In genomic region chr2:33273479-33273878, GRCh38 we compare ENCODE assay signal across 35 cellular contexts.
"Had no signal": no experiment of that assay in that cellular context is flagged by ENCODE, and none has a peak within 500 bp of the region (broad histone marks: within the 10 kb centered on the region; RNA-seq: fewer than 3 reads in every experiment).

No MANE protein-coding gene starts in this region.

- H3K27ac Mint-ChIP-seq: activated B cell treated with CpG ODN at 0.5 μM for 24 hours; activated CD4-positive, alpha-beta memory T cell treated with anti-CD3 and anti-CD28 coated beads for 36 hours; activated naive CD4-positive, alpha-beta T cell treated with anti-CD3 and anti-CD28 coated beads, Interleukin-2, amount 10 ng/mL, durations not matched to agents 7 days and 5 days; activated naive CD8-positive, alpha-beta T cell; activated naive CD8-positive, alpha-beta T cell treated with anti-CD3 and anti-CD28 coated beads, Interleukin-2, amount 50 U/mL, for 24 hours; IgD-negative memory B cell; T-cell had no signal

- ATAC-seq: activated naive CD8-positive, alpha-beta T cell treated with anti-CD3 and anti-CD28 coated beads, Interleukin-2, amount 50 U/mL, for 24 hours; Right ventricle myocardium inferior; SK-N-SH treated with all-trans-retinoic acid at 6 μM for 48 hours; T-cell had no signal

- H3K4me3 ChIP-seq: cardiac muscle cell, MG63, PC-9 had no signal

- H3K4me3 Mint-ChIP-seq: activated B cell treated with CpG ODN at 0.5 μM for 24 hours; activated CD4-positive, alpha-beta memory T cell treated with anti-CD3 and anti-CD28 coated beads for 36 hours; activated naive CD4-positive, alpha-beta T cell treated with anti-CD3 and anti-CD28 coated beads, Interleukin-2, amount 10 ng/mL, durations not matched to agents 7 days and 5 days; activated naive CD8-positive, alpha-beta T cell; activated naive CD8-positive, alpha-beta T cell treated with anti-CD3 and anti-CD28 coated beads, Interleukin-2, amount 50 U/mL, for 24 hours; IgD-negative memory B cell; T-cell had no signal

- H3K36me3 Mint-ChIP-seq: activated CD4-positive, alpha-beta memory T cell treated with anti-CD3 and anti-CD28 coated beads for 36 hours; activated naive CD4-positive, alpha-beta T cell treated with anti-CD3 and anti-CD28 coated beads, Interleukin-2, amount 10 ng/mL, durations not matched to agents 7 days and 5 days; IgD-negative memory B cell; T-cell had no signal

- DNase-seq: activated B cell treated with CpG ODN at 0.5 μM for 24 hours; activated CD4-positive, alpha-beta memory T cell treated with anti-CD3 and anti-CD28 coated beads for 36 hours; activated CD4-positive, alpha-beta T cell treated with anti-CD3 and anti-CD28 coated beads for 4 hours; activated CD4-positive, alpha-beta T cell treated with anti-CD3 and anti-CD28 coated beads, Interleukin-2, amount 50 U/mL, for 1 hour; activated CD4-positive, CD25-positive, alpha-beta regulatory T cell treated with anti-CD3 and anti-CD28 coated beads, Interleukin-2, amount 50 U/mL, for 72 hours; activated CD8-positive, alpha-beta memory T cell treated with anti-CD3 and anti-CD28 coated beads, Interleukin-2, amount 50 U/mL, for 4 hours; activated effector memory CD4-positive, alpha-beta T cell treated with Interleukin-2 at 50 U/mL for 16 hours; activated naive CD4-positive, alpha-beta T cell treated with anti-CD3 and anti-CD28 coated beads, Interleukin-2, amount 10 ng/mL, durations not matched to agents 7 days and 5 days; activated naive CD8-positive, alpha-beta T cell treated with anti-CD3 and anti-CD28 coated beads, Interleukin-2, amount 50 U/mL, for 24 hours; activated T-cell treated with anti-CD3 and anti-CD28 coated beads for 4 hours; activated T-cell treated with anti-CD3 and anti-CD28 coated beads, Interleukin-2, amount 50 U/mL, for 48 hours; anterior cingulate cortex; Kasumi-1; KBM-7; MG63; NCI-H1092; NCI-H1436 treated with DMSO at 0.1 percent for 48 hours; NCI-H1694 treated with DMSO at 0.1 percent for 48 hours; NCI-H2029; NCI-H510A; NCI-H526; NCI-H748 treated with DMSO at 0.1 percent for 48 hours; NK-92 treated with Interleukin-12 subunit alpha and Interleukin-12 subunit beta, amount 100 ng/mL, for 24 hours; PC-9; SIG-M5; T-cell; T-helper 2 cell; T-helper 9 cell had no signal

- H3K27ac ChIP-seq: cardiac muscle cell, PC-9, RWPE1, VCaP had no signal

- H3K27me3 ChIP-seq: cardiac muscle cell, MG63 had no signal

- H2AFZ ChIP-seq: PC-9 had no signal

- H3K9me3 ChIP-seq: MG63 had no signal
